8 cellular contexts compared by ENCODE assay signal in the genomic region with DNA sequence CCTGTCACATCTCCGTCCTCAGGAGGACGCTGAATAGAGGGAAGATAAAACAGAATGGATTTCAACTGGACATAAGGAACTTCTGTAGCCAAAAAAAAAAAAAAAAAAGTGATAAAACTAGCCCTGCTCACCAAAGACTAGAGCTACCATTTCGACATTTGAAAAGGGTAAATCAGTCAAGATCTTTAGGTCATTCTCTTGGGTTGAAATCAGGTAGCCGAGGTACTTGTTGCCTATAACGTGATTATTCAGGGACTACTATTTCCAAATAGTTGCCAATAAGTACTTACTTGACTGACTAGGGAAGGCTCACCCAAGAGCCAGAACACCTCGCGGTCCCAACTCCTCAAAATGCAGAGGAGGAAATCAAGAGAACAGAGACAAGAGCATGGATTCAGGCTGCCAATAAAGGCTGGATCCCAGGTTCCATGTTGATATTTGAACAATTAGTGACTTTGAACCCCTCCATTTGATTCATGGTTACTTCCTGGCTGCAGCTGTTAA. TPM values are rescaled to one million over a fixed set of nuclear protein-coding genes. Genes with fewer than 3 reads are reported as not detected.
A peak's percentile ranks its signal among the peaks of the same experiment; 100 is the strongest.
DNase-seq lines count a peak whose midpoint lies in the region; ATAC-seq, FAIRE-seq and TF ChIP-seq lines count a peak whose summit lies in the region.

No MANE protein-coding gene starts in this region.

- ATAC-seq in A549 (no peak; a peak in 1 of 6 replicates), mucosa of descending colon (no peak)

- no peaks in the 10 kb centered on the region for H3K9me3 ChIP-seq in A549
- no peaks in the 10 kb centered on the region for H3K9me3 ChIP-seq in mononuclear cell (ENCODE audit: low read depth, low read length)
- H3K9me3 ChIP-seq in mucosa of descending colon = no peaks in the 10 kb centered on the region

- peak overlapping the region; percentile 89 for H3K4me3 Mint-ChIP-seq in MCF 10A (ENCODE audit: unreplicated experiment)

- CTCF ChIA-PET in A549 (lab: Yijun Ruan, JAX) (interaction anchor here (0.6 to 3.3 kb wide), 7 partner anchors 9 to 241 kb away, joined by 3 to 13 read pairs (median 4); no protein-coding TSS in a partner anchor), MCF 10A (lab: Yijun Ruan, JAX) (interaction anchor here (0.6 to 1.2 kb wide), 7 partner anchors 15 to 243 kb away, joined by 3 to 4 read pairs (median 3); no protein-coding TSS in a partner anchor)

- WGBS in A549 (ENCODE audit: missing lambda C conversion rate) = 74% methylated on average over 7 of the region's 7 CpGs

- peaks cover 7% of the 10 kb centered on the region for H3K36me3 Mint-ChIP-seq in MCF 10A (ENCODE audit: insufficient read depth, unreplicated experiment)

- DNase-seq in A549 (ENCODE audit: low read depth in 1 of 2, low spot score in 1 of 2) (no peak), HL-60 (ENCODE audit: low read depth in 1 of 2, low spot score in 1 of 2) (no peak), MCF 10A (ENCODE audit: unreplicated experiment) (no peak), mucosa of descending colon (no peak), Ammon's horn (ENCODE audit: low spot score) (no peak), superior temporal gyrus (ENCODE audit: extremely low spot score) (no peak), amniotic stem cell (lab: John Stamatoyannopoulos, UW) (no peak)

- POLR2A ChIA-PET in A549 (lab: Yijun Ruan, JAX) = interaction anchor here (0.6 to 1.5 kb wide), 5 partner anchors 8 to 242 kb away, joined by 3 to 5 read pairs (median 4); no protein-coding TSS in a partner anchor
- POLR2A ChIA-PET in MCF 10A (lab: Yijun Ruan, JAX) = interaction anchor here (0.9 to 7.9 kb wide), 12 partner anchors 13 to 211 kb away, joined by 3 to 141 read pairs (median 8); no protein-coding TSS in a partner anchor

- peak overlapping the region; percentile 65 for H3K4me3 ChIP-seq in A549
- peak overlapping the region; percentile 66 for H3K4me3 ChIP-seq in HL-60 (replicated peaks; ENCODE audit: insufficient read depth, low read length)
- peak overlapping the region; percentile 73 for H3K4me3 ChIP-seq in mononuclear cell (ENCODE audit: low read length)
- H3K4me3 ChIP-seq in mucosa of descending colon = no peak overlapping the region

- no peak for FAIRE-seq in A549 (lab: Jason Lieb, UNC)

- H3K36me3 ChIP-seq in mucosa of descending colon (ENCODE audit: low read depth) = no peaks in the 10 kb centered on the region

- H3K27ac ChIP-seq in A549 (peak overlapping the region; percentile 97 to 99), HL-60 (replicated peaks) (peak overlapping the region; percentile 76)

- peak overlapping the region; percentile 96 for H3K27ac Mint-ChIP-seq in MCF 10A (ENCODE audit: low read depth, unreplicated experiment)

- H3K4me1 ChIP-seq in A549 (peaks cover 23% of the 10 kb centered on the region), mononuclear cell (ENCODE audit: insufficient read depth, low read length) (peaks cover 56% of the 10 kb centered on the region), mucosa of descending colon (ENCODE audit: low read depth) (peaks cover 10% of the 10 kb centered on the region)

- TF ChIP-seq CTCF in A549 (IDR thresholded peaks at IDR 0.05) (no peak), HL-60 (IDR thresholded peaks at IDR 0.05; ENCODE audit: insufficient read depth, low read length) (no peak), MCF 10A (IDR thresholded peaks at IDR 0.05; ENCODE audit: unreplicated experiment) (no peak), mucosa of descending colon (IDR thresholded peaks at IDR 0.05) (no peak)

- peak overlapping the region; percentile 99 for H3K4me2 ChIP-seq in A549

- H3K4me1 Mint-ChIP-seq in MCF 10A (ENCODE audit: insufficient read depth, unreplicated experiment) = peaks cover 42% of the 10 kb centered on the region

- intact Hi-C loops in MCF 10A (cut with micrococcal nuclease) = loop anchor here (1.0 to 2.0 kb wide), 3 partner anchors 13 to 57 kb away; no protein-coding TSS in a partner anchor
- intact Hi-C loops in mucosa of descending colon (cut with DNase I, micrococcal nuclease) = loop anchor here in 1 of 2 donors (10.0 kb wide), 1 partner anchor 53 kb away; no protein-coding TSS in a partner anchor

- no peak for TF ChIP-seq EP300 in A549 (IDR thresholded peaks at IDR 0.05)

- no peaks in the 10 kb centered on the region for H3K9me3 Mint-ChIP-seq in MCF 10A (ENCODE audit: unreplicated experiment)

- no peak for TF ChIP-seq POLR2A in A549 (IDR thresholded peaks at IDR 0.05; ENCODE audit: low read length)

- BruUV-seq in MCF 10A (replicated peaks; lab: Mats Ljungman, UMichigan) = no TSS peak

- H3K27me3 ChIP-seq in HL-60 (ENCODE audit: insufficient read depth, poor library complexity, severe bottlenecking) (no peaks in the 10 kb centered on the region), mononuclear cell (ENCODE audit: insufficient read depth, low read length) (no peaks in the 10 kb centered on the region)

- TF ChIP-seq RAD21 in A549 (conservative IDR thresholded peaks at IDR 0.05 in 1 of 2, IDR thresholded peaks at IDR 0.05 in 1 of 2) = no peak

- H3K27me3 Mint-ChIP-seq in MCF 10A (ENCODE audit: insufficient read depth, unreplicated experiment) = no peaks in the 10 kb centered on the region

TF ChIP-seq in A549, 52 proteins besides CTCF, POLR2A, EP300 and RAD21:
- 0 out of 2 replicates have a peak, but pooled peaks have one; percentile 11 for TF ChIP-seq FOXS1 (CRISPR knock-in tag; IDR thresholded peaks at IDR 0.05)
- TF ChIP-seq SREBF2 (IDR thresholded peaks at IDR 0.05) = no peak

RNA-seq across cellular contexts. Expression of gene RHEB, which starts 2.0 kb away (rescaled TPM):
- polyA plus RNA-seq in A549 (2011; rRNA removed) (148 and 198 TPM in 2 replicates), A549 (2017; fragmentation: RNase III; extraction: RNeasy Plus Mini Kit Qiagen cat#74134 plus additional on column Dnase treatment) (102 to 112 TPM (median 110 TPM) in 3 replicates)
- 61.9 and 65.5 TPM in 2 replicates for polyA plus RNA-seq in A549 (2012; cell fraction: cytosol; rRNA removed)
- polyA plus RNA-seq in A549 (2012; cell fraction: nucleus; rRNA removed) = 27.8 and 48.0 TPM in 2 replicates
- 15.0 and 17.8 TPM in 2 replicates for polyA minus RNA-seq in A549 (2011; rRNA and poly(A)+ RNA removed)
- total RNA-seq in MCF 10A (2022) (135 and 151 TPM in 2 replicates), mononuclear cell (51.0 TPM), mucosa of descending colon (100 to 1,000 TPM in 1 of 3 donors, 10 to 100 TPM in 2; 40.3 to 114 (median 73.5) TPM)
